ENCODE assay signal across 8 cellular contexts in the genomic region with DNA sequence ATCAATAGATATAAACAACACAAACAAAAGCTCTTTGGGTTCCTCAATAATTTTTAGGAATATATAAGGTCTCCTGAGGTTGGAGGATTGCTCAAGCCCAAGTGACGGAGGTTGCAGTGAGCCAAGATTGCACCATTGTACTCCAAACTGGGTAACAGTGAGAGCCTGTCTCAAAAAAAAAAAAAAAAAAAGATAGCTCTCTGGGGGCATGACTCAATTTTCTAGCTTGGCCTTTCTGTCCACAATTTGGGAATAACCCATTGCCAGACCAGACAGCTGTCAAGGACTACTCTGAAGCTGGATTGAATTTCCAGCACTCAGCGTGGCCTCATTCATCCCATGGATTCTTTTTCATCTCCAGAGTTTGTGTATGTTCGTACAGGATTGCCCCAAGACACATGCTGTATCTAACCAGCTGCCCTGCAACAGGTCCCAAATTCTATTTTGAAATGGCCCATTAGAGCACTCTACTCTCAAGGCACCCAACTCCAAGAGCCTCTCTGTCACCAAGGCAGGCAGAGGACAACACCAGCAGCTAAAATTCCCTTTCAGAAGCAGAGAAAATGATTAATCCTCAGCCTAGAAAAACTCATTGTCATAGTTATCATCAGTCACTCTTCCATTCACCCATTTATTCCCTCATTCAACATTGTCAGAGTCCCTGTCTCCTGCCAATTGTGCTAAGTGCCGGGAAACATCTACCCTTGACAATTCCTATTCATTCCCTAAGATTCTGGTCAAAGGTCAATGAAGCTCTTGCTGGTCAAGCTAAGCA. TPM values are rescaled to one million over a fixed set of nuclear protein-coding genes. Genes with fewer than 3 reads are reported as not detected.
DNase-seq lines count a peak whose midpoint lies in the region; ATAC-seq, FAIRE-seq and TF ChIP-seq lines count a peak whose summit lies in the region.
"Had no signal": no experiment of that assay in that cellular context is flagged by ENCODE, and none has a peak within 500 bp of the region (broad histone marks: within the 10 kb centered on the region; RNA-seq: fewer than 3 reads in every experiment).

No MANE protein-coding gene starts in this region.

- H3K79me2 ChIP-seq in keratinocyte (ENCODE audit: control insufficient read depth, insufficient read depth, low read length): peaks cover 70% of the 10 kb centered on the region

- POLR2A ChIA-PET in AG04450 (lab: Yijun Ruan, JAX): interaction anchor here (0.6 to 2.9 kb wide), 14 partner anchors 8 to 659 kb away, joined by 3 to 46 read pairs (median 7); a partner anchor contains a TSS

- H3K27me3 ChIP-seq in AG04450 (ENCODE audit: control insufficient read depth, insufficient read depth, low read length): no peaks in the 10 kb centered on the region
- no peaks in the 10 kb centered on the region for H3K27me3 ChIP-seq in Peyer's patch
- no peaks in the 10 kb centered on the region for H3K27me3 ChIP-seq in keratinocyte (ENCODE audit: control insufficient read depth, extremely low read depth, insufficient read depth, low read length)

- H3K4me2 ChIP-seq in keratinocyte (ENCODE audit: control insufficient read depth, extremely low read depth, insufficient read depth, low read depth, low read length): peak overlapping the region; percentile 56

- peak overlapping the region; percentile 56 for H3K9ac ChIP-seq in keratinocyte (ENCODE audit: control insufficient read depth, extremely low read depth, insufficient read depth, low read length)

- H4K20me1 ChIP-seq in keratinocyte (ENCODE audit: control insufficient read depth, extremely low read depth, insufficient read depth, low read length): peaks cover 13% of the 10 kb centered on the region

- no peak for ATAC-seq in GM21723 (IDR thresholded peaks at IDR 0.05; ENCODE audit: unreplicated experiment)

- CTCF ChIA-PET in AG04450 (lab: Charles Lee): interaction anchor here (0.6 to 3.9 kb wide), 5 partner anchors 10 to 62 kb away, joined by 3 to 22 read pairs (median 4); no protein-coding TSS in a partner anchor

- DNase-seq in AG04450 (ENCODE audit: low read depth, low spot score): peak; percentile 59
- peak in 1 of 3 donors; percentile 76 for DNase-seq in Peyer's patch
- no peak for DNase-seq in keratinocyte (ENCODE audit: low read depth, low spot score)
- no peak for DNase-seq in stimulated activated CD4-positive, alpha-beta T cell treated with anti-CD3 and anti-CD28 coated beads, Interleukin-4, amount 100 ng/mL, for 1 hour
- no peak for DNase-seq in NCI-H748 treated with DMSO at 0.1 percent for 48 hours (lab: John Stamatoyannopoulos, UW)
- DNase-seq: GDM1, RPMI8226 had no signal

- FAIRE-seq in keratinocyte (lab: Jason Lieb, UNC): no peak

- H3K9me1 ChIP-seq in keratinocyte (ENCODE audit: control insufficient read depth, extremely low read depth, insufficient read depth, low read length): peaks cover 4% of the 10 kb centered on the region

- H3K36me3 ChIP-seq in Peyer's patch (no peaks in the 10 kb centered on the region), keratinocyte (ENCODE audit: control insufficient read depth in 2 of 2, extremely low read depth in 1 of 2, insufficient read depth in 2 of 2, low read length in 2 of 2) (peaks cover 0 to 4% of the 10 kb centered on the region in 2 experiments)

- TF ChIP-seq POLR2A in Peyer's patch (IDR thresholded peaks at IDR 0.05): no peak

- dilution Hi-C loops in keratinocyte (cut with MboI; ENCODE audit: extremely low pct_ligation_motif_present, low sequenced_read_pairs): no loop called here

- H3K4me3 ChIP-seq in AG04450 (ENCODE audit: low read depth, low read length) (no peak overlapping the region; the same call in 1 of the 2 replicates), Peyer's patch (no peak overlapping the region), keratinocyte (ENCODE audit: control insufficient read depth in 2 of 3, extremely low read depth in 1 of 3, insufficient read depth in 2 of 3, low read depth in 1 of 3, low read length in 3 of 3) (peak overlapping the region in 1 of 3 experiments; percentile 11)

- H3K27ac ChIP-seq in AG04450 (ENCODE audit: low read depth, low read length) (peak overlapping the region; percentile 97), Peyer's patch (peak overlapping the region; percentile 33 to 80 (median 68)), keratinocyte (ENCODE audit: control insufficient read depth, insufficient read depth, low read length) (peak overlapping the region; percentile 86)

- H3K4me1 ChIP-seq in Peyer's patch (peaks cover 0 to 18% (median 0%) of the 10 kb centered on the region in 4 donors), keratinocyte (ENCODE audit: control insufficient read depth, extremely low read depth, insufficient read depth, low read length) (peaks cover 32% of the 10 kb centered on the region)

- TF ChIP-seq CTCF in AG04450 (IDR thresholded peaks at IDR 0.05; ENCODE audit: low read depth, low read length): no peak
- no peak for TF ChIP-seq CTCF in Peyer's patch (IDR thresholded peaks at IDR 0.05)
- no peak for TF ChIP-seq CTCF in keratinocyte (optimal IDR thresholded peaks at IDR 0.05 in 1 of 3, IDR thresholded peaks at IDR 0.05 in 1 of 3, conservative IDR thresholded peaks at IDR 0.05 in 1 of 3; ENCODE audit: extremely low read depth in 1 of 3, insufficient read depth in 2 of 3, low read length in 3 of 3)

- H2AFZ ChIP-seq in keratinocyte (ENCODE audit: control insufficient read depth, low read length): no peak overlapping the region

- H3K9me3 ChIP-seq in AG04450 (ENCODE audit: control insufficient read depth, insufficient read depth, low read length): no peaks in the 10 kb centered on the region
- H3K9me3 ChIP-seq in Peyer's patch: no peaks in the 10 kb centered on the region
- H3K9me3 ChIP-seq in keratinocyte (ENCODE audit: control insufficient read depth, low read depth, low read length): no peaks in the 10 kb centered on the region

RNA-seq across cellular contexts. Expression of a gene that starts 8.7 kb away (rescaled TPM):
- 28.7 and 30.1 TPM in 2 replicates for polyA plus RNA-seq in AG04450 (2011; rRNA removed)
- 25.7 and 34.3 TPM in 2 replicates for polyA minus RNA-seq in AG04450 (2011; rRNA and poly(A)+ RNA removed)
- 100 to 1,000 TPM in 3 of 4 donors, 10 to 100 TPM in 1; 77.1 to 205 (median 177) TPM for total RNA-seq in Peyer's patch
- polyA plus RNA-seq in keratinocyte: 21.9 to 43.6 TPM (median 27.5 TPM) in 3 replicates
- 47.7 TPM for polyA plus RNA-seq in keratinocyte (2011; ENCODE audit: low read depth)
- polyA plus RNA-seq in keratinocyte (2011; cell fraction: cytosol; rRNA removed): 9.1 and 13.2 TPM in 2 replicates
- 134 and 149 TPM in 2 replicates for polyA plus RNA-seq in keratinocyte (2011; cell fraction: nucleus; rRNA removed)
- polyA plus RNA-seq in keratinocyte (2012; ENCODE audit: low replicate concordance): 19.0 and 59.8 TPM in 2 replicates
- 17.2 to 33.0 TPM (median 26.8 TPM) in 3 replicates for polyA minus RNA-seq in keratinocyte
- polyA minus RNA-seq in keratinocyte (2011; cell fraction: cytosol; rRNA and poly(A)+ RNA removed): 31.7 TPM
- polyA minus RNA-seq in keratinocyte (2011; cell fraction: nucleus; rRNA and poly(A)+ RNA removed): 30.3 and 35.2 TPM in 2 replicates

RNA-seq across cellular contexts. Expression of a gene that starts 28.9 kb away (rescaled TPM):
- polyA plus RNA-seq in AG04450 (2011; rRNA removed): 71.8 and 96.0 TPM in 2 replicates
- polyA minus RNA-seq in AG04450 (2011; rRNA and poly(A)+ RNA removed): 58.0 and 71.2 TPM in 2 replicates
- total RNA-seq in Peyer's patch: 100 to 1,000 TPM; 103 to 168 (median 118) TPM
- 71.3 to 95.8 TPM (median 81.7 TPM) in 3 replicates for polyA plus RNA-seq in keratinocyte
- polyA plus RNA-seq in keratinocyte (2011; ENCODE audit: low read depth): 49.8 TPM
- polyA plus RNA-seq in keratinocyte (2011; cell fraction: cytosol; rRNA removed): 52.7 and 109 TPM in 2 replicates
- polyA plus RNA-seq in keratinocyte (2011; cell fraction: nucleus; rRNA removed): 123 and 141 TPM in 2 replicates
- polyA plus RNA-seq in keratinocyte (2012; ENCODE audit: low replicate concordance): 60.4 and 119 TPM in 2 replicates
- polyA minus RNA-seq in keratinocyte: 72.8 to 95.0 TPM (median 76.2 TPM) in 3 replicates
- 368 TPM for polyA minus RNA-seq in keratinocyte (2011; cell fraction: cytosol; rRNA and poly(A)+ RNA removed)
- polyA minus RNA-seq in keratinocyte (2011; cell fraction: nucleus; rRNA and poly(A)+ RNA removed): 66.2 and 69.3 TPM in 2 replicates

RNA-seq across cellular contexts. Expression of a gene that starts 36.0 kb away (rescaled TPM):
- polyA plus RNA-seq in AG04450 (2011; rRNA removed): 0.50 and 0.96 TPM in 2 replicates
- 0.43 and 2.3 TPM in 2 replicates for polyA minus RNA-seq in AG04450 (2011; rRNA and poly(A)+ RNA removed)
- total RNA-seq in Peyer's patch: 10 to 100 TPM in 1 of 4 donors, 1 to 10 TPM in 3; 2.1 to 52.0 (median 5.5) TPM
- 1.5 to 3.6 TPM (median 1.7 TPM) in 3 replicates for polyA plus RNA-seq in keratinocyte
- polyA plus RNA-seq in keratinocyte (2011; ENCODE audit: low read depth): 0.84 TPM
- polyA plus RNA-seq in keratinocyte (2011; cell fraction: cytosol; rRNA removed): 1.2 and 1.4 TPM in 2 replicates
- 12.7 and 16.8 TPM in 2 replicates for polyA plus RNA-seq in keratinocyte (2011; cell fraction: nucleus; rRNA removed)
- polyA plus RNA-seq in keratinocyte (2012; ENCODE audit: low replicate concordance): 1.2 and 2.1 TPM in 2 replicates
- polyA minus RNA-seq in keratinocyte: 0.75 to 2.6 TPM (median 2.5 TPM) in 3 replicates
- polyA minus RNA-seq in keratinocyte (2011; cell fraction: cytosol; rRNA and poly(A)+ RNA removed): not detected
- polyA minus RNA-seq in keratinocyte (2011; cell fraction: nucleus; rRNA and poly(A)+ RNA removed): 4.9 and 5.4 TPM in 2 replicates

RNA-seq across cellular contexts. Expression of a gene that starts 46.3 kb away (rescaled TPM):
- polyA plus RNA-seq in AG04450 (2011; rRNA removed) (307 and 376 TPM in 2 replicates), keratinocyte (247 to 341 TPM (median 276 TPM) in 3 replicates)
- polyA minus RNA-seq in AG04450 (2011; rRNA and poly(A)+ RNA removed): 180 and 243 TPM in 2 replicates
- total RNA-seq in Peyer's patch: 10 to 100 TPM; 39.6 to 65.6 (median 52.5) TPM
- 98.2 TPM for polyA plus RNA-seq in keratinocyte (2011; ENCODE audit: low read depth)
- polyA plus RNA-seq in keratinocyte (2011; cell fraction: cytosol; rRNA removed): 171 and 186 TPM in 2 replicates
- 366 and 464 TPM in 2 replicates for polyA plus RNA-seq in keratinocyte (2011; cell fraction: nucleus; rRNA removed)
- 218 and 294 TPM in 2 replicates for polyA plus RNA-seq in keratinocyte (2012; ENCODE audit: low replicate concordance)
- 212 to 290 TPM (median 232 TPM) in 3 replicates for polyA minus RNA-seq in keratinocyte
- 147 TPM for polyA minus RNA-seq in keratinocyte (2011; cell fraction: cytosol; rRNA and poly(A)+ RNA removed)
- 132 and 170 TPM in 2 replicates for polyA minus RNA-seq in keratinocyte (2011; cell fraction: nucleus; rRNA and poly(A)+ RNA removed)

RNA-seq across cellular contexts. Expression of a gene that starts 48.3 kb away (rescaled TPM):
- polyA plus RNA-seq in AG04450 (2011; rRNA removed) (195 and 268 TPM in 2 replicates), keratinocyte (48.5 to 83.6 TPM (median 60.5 TPM) in 3 replicates)
- 134 and 147 TPM in 2 replicates for polyA minus RNA-seq in AG04450 (2011; rRNA and poly(A)+ RNA removed)
- 100 to 1,000 TPM in 1 of 4 donors, 10 to 100 TPM in 3; 17.4 to 137 (median 23.3) TPM for total RNA-seq in Peyer's patch
- 23.4 TPM for polyA plus RNA-seq in keratinocyte (2011; ENCODE audit: low read depth)
- 33.0 and 72.1 TPM in 2 replicates for polyA plus RNA-seq in keratinocyte (2011; cell fraction: cytosol; rRNA removed)
- 124 and 193 TPM in 2 replicates for polyA plus RNA-seq in keratinocyte (2011; cell fraction: nucleus; rRNA removed)
- polyA plus RNA-seq in keratinocyte (2012; ENCODE audit: low replicate concordance): 35.6 and 111 TPM in 2 replicates
- polyA minus RNA-seq in keratinocyte: 39.5 to 63.3 TPM (median 44.1 TPM) in 3 replicates
- polyA minus RNA-seq in keratinocyte (2011; cell fraction: cytosol; rRNA and poly(A)+ RNA removed): 84.2 TPM
- 61.5 and 66.3 TPM in 2 replicates for polyA minus RNA-seq in keratinocyte (2011; cell fraction: nucleus; rRNA and poly(A)+ RNA removed)
